ENCODE assay signal across 16 cellular contexts in the genomic region with DNA sequence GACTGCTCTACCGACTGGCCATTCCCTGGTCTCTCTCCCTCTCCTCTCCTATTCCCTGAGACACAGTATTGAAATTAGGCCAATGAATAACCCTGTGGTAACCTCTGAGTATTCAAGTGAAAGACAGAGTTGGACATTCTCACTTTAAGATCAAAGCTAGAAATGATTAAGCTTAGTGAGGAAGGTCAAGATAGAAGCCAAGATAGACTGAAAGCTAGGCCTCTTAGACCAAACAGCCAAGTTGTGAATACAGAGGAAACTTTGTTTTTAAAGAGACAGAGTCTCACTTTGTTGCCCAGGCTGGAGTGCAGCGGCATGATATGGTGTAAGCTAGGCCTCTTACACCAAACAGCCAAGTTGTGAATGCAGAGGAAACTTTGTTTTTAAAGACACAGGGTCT.
DNase-seq lines count a peak whose midpoint lies in the region; ATAC-seq, FAIRE-seq and TF ChIP-seq lines count a peak whose summit lies in the region.
"Had no signal": no experiment of that assay in that cellular context is flagged by ENCODE, and none has a peak within 500 bp of the region (broad histone marks: within the 10 kb centered on the region; RNA-seq: fewer than 3 reads in every experiment).

No MANE protein-coding gene starts in this region.

- no peak for DNase-seq in natural killer cell
- DNase-seq in natural killer cell treated with Interleukin-12 subunit alpha and Interleukin-12 subunit beta and Interleukin-15 and Interleukin-18, amount 100 ng/mL, for 72 hours (ENCODE audit: low spot score), result no peak
- peak; percentile 29 for DNase-seq in foreskin melanocyte
- DNase-seq in thoracic aorta (ENCODE audit: low spot score), result no peak
- no peak for DNase-seq in GM12891 (ENCODE audit: insufficient read length, low spot score)
- DNase-seq in GM19240 (ENCODE audit: insufficient read length, low spot score), result no peak
- no peak for DNase-seq in NCI-H2227 treated with DMSO at 0.1 percent for 48 hours (lab: John Stamatoyannopoulos, UW)
- DNase-seq: activated naive CD8-positive, alpha-beta T cell treated with anti-CD3 and anti-CD28 coated beads for 36 hours; cerebellar nuclear complex; mammary epithelial cell; NCI-H1417 treated with DMSO at 0.1 percent for 48 hours; NCI-H526 treated with DMSO at 0.1 percent for 48 hours; stimulated activated naive CD4-positive, alpha-beta T cell had no signal

- intact Hi-C loops in natural killer cell (cut with micrococcal nuclease), result no loop called here

- H3K27me3 Mint-ChIP-seq in natural killer cell (ENCODE audit: low read depth in 2 of 2), result no peaks in the 10 kb centered on the region
- H3K27me3 Mint-ChIP-seq in natural killer cell treated with Interleukin-12 subunit alpha and Interleukin-12 subunit beta and Interleukin-15 and Interleukin-18, amount 100 ng/mL, for 72 hours, result no peaks in the 10 kb centered on the region
- H3K27me3 Mint-ChIP-seq: activated naive CD8-positive, alpha-beta T cell treated with anti-CD3 and anti-CD28 coated beads for 36 hours had no signal

- peak in 1 of 3 donors; percentile 58 for ATAC-seq in natural killer cell
- no peak for ATAC-seq in natural killer cell treated with Interleukin-12 subunit alpha and Interleukin-12 subunit beta and Interleukin-15 and Interleukin-18, amount 100 ng/mL, for 72 hours
- ATAC-seq in HG03095 (IDR thresholded peaks at IDR 0.05; ENCODE audit: unreplicated experiment), result peak; percentile 76
- no peak for ATAC-seq in thoracic aorta (ENCODE audit: insufficient number of reproducible peaks, low FRiP score, low read depth)
- ATAC-seq: esophagus mucosa had no signal

- no peaks in the 10 kb centered on the region for H3K27me3 ChIP-seq in thoracic aorta (replicated peaks; ENCODE audit: insufficient read depth)

- no peaks in the 10 kb centered on the region for H3K4me1 ChIP-seq in thoracic aorta (ENCODE audit: control insufficient read depth in 1 of 2, low read depth in 2 of 2)
- H3K4me1 ChIP-seq: prostate gland had no signal

- H3K36me3 ChIP-seq in thoracic aorta, result no peaks in the 10 kb centered on the region
- H3K36me3 ChIP-seq: prostate gland had no signal

- no peaks in the 10 kb centered on the region for H3K9me3 ChIP-seq in thoracic aorta
- H3K9me3 ChIP-seq: prostate gland had no signal

- peak overlapping the region; percentile 5 for H3K4me3 ChIP-seq in thoracic aorta
- H3K4me3 ChIP-seq: prostate gland had no signal

- peak overlapping the region; percentile 54 to 76 for H3K27ac Mint-ChIP-seq in natural killer cell
- H3K27ac Mint-ChIP-seq in natural killer cell treated with Interleukin-12 subunit alpha and Interleukin-12 subunit beta and Interleukin-15 and Interleukin-18, amount 100 ng/mL, for 72 hours, result peak overlapping the region in 1 of 2 donors; percentile 60

- TF ChIP-seq POLR2A in GM12891 (IDR thresholded peaks at IDR 0.05; ENCODE audit: low read depth, low read length), result no peak

- TF ChIP-seq CTCF in natural killer cell (IDR thresholded peaks at IDR 0.05) (no peak), thoracic aorta (IDR thresholded peaks at IDR 0.05) (no peak)

- H3K27ac ChIP-seq in thoracic aorta, result no peak overlapping the region
- H3K27ac ChIP-seq: prostate gland had no signal

- no peaks in the 10 kb centered on the region for H3K9me3 Mint-ChIP-seq in natural killer cell
- H3K9me3 Mint-ChIP-seq in natural killer cell treated with Interleukin-12 subunit alpha and Interleukin-12 subunit beta and Interleukin-15 and Interleukin-18, amount 100 ng/mL, for 72 hours, result no peaks in the 10 kb centered on the region

- peaks cover 54 to 75% of the 10 kb centered on the region in 2 donors for H3K4me1 Mint-ChIP-seq in natural killer cell
- peaks cover 36 to 54% of the 10 kb centered on the region in 2 donors for H3K4me1 Mint-ChIP-seq in natural killer cell treated with Interleukin-12 subunit alpha and Interleukin-12 subunit beta and Interleukin-15 and Interleukin-18, amount 100 ng/mL, for 72 hours (ENCODE audit: low read depth in 2 of 2)

- no peak for FAIRE-seq in GM12891 (lab: Jason Lieb, UNC)

- H3K4me3 Mint-ChIP-seq in natural killer cell, result peak overlapping the region; percentile 70
- H3K4me3 Mint-ChIP-seq in natural killer cell treated with Interleukin-12 subunit alpha and Interleukin-12 subunit beta and Interleukin-15 and Interleukin-18, amount 100 ng/mL, for 72 hours, result no peak overlapping the region
- H3K4me3 Mint-ChIP-seq: activated naive CD8-positive, alpha-beta T cell treated with anti-CD3 and anti-CD28 coated beads for 36 hours had no signal

- no peaks in the 10 kb centered on the region for H3K36me3 Mint-ChIP-seq in natural killer cell
- no peaks in the 10 kb centered on the region for H3K36me3 Mint-ChIP-seq in natural killer cell treated with Interleukin-12 subunit alpha and Interleukin-12 subunit beta and Interleukin-15 and Interleukin-18, amount 100 ng/mL, for 72 hours

TF ChIP-seq in GM12891, 5 proteins besides CTCF, POLR2A, EP300 and RAD21:
- TF ChIP-seq PAX5 (IDR thresholded peaks at IDR 0.05; ENCODE audit: insufficient read depth, low read length, severe bottlenecking) (no peak), SPI1 (IDR thresholded peaks at IDR 0.05; ENCODE audit: low read depth, low read length) (no peak), POLR2AphosphoS5 (IDR thresholded peaks at IDR 0.05; ENCODE audit: low read depth, low read length) (no peak), TAF1 (IDR thresholded peaks at IDR 0.05; ENCODE audit: low read depth, low read length) (no peak), POU2F2 (IDR thresholded peaks at IDR 0.05; ENCODE audit: low read depth, low read length) (no peak)
